Comparison of ENCODE assay signal across 1 cellular context in the genomic region with DNA sequence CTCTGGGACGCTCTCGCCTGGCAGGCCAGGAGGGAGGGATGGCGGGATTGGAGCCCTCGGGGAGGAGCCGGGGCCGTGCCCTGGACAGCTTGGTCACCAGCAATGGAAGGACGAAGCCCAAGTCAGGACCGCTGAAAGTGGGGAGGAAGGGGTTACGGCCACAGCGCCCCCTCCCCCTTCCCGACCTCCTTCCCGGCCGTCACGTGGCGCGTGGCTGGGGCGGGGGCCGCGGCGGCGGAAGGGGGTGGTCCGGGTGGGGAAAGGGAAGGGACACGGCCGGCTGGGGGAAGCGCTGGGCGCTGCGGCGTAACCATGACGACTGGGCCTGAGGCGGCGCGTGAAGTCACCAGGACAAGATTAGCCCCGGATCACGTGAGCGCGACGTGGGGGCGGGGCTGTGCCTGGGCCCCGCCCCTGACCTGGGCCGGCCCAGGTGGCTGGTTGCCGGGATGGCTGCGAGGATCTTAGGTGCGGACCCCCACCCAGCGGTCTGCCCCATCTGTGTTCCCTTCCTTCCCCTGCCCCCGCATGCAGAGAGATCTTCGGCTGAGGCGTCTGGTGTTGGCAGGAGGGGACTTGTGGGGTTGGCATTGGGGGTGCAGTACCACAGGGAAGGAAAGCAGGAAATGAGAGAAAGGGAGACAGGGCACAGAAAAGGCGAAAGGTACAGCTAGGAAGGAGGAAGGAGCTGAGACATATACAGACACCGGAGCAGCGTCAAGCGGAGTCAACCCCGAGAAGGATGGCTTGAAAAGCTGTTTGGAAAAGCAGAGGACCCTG.
A peak's percentile ranks its signal among the peaks of the same experiment; 100 is the strongest.
TF ChIP-seq lines count a peak whose summit lies in the region.

No MANE protein-coding gene starts in this region.

TF ChIP-seq in K562, 482 proteins besides CTCF, POLR2A, EP300 and RAD21 (continued from another document and continues in another):
- TF ChIP-seq, protein P1, sequence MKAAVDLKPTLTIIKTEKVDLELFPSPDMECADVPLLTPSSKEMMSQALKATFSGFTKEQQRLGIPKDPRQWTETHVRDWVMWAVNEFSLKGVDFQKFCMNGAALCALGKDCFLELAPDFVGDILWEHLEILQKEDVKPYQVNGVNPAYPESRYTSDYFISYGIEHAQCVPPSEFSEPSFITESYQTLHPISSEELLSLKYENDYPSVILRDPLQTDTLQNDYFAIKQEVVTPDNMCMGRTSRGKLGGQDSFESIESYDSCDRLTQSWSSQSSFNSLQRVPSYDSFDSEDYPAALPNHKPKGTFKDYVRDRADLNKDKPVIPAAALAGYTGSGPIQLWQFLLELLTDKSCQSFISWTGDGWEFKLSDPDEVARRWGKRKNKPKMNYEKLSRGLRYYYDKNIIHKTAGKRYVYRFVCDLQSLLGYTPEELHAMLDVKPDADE (conservative IDR thresholded peaks at IDR 0.05; ENCODE audit: control insufficient read depth, low read depth, low read length) = 0 out of 2 replicates have a peak, but pooled peaks have one; percentile 45
- TF ChIP-seq RAD51 (IDR thresholded peaks at IDR 0.05; ENCODE audit: borderline replicate concordance, low read depth) = peak; percentile 95
- peak; percentile 65; the same call in 1 of the 2 replicates for TF ChIP-seq CTBP1 (IDR thresholded peaks at IDR 0.05; ENCODE audit: borderline replicate concordance)
- TF ChIP-seq ZFX (CRISPR knock-in tag; IDR thresholded peaks at IDR 0.05) = peak; percentile 38; the same call in 1 of the 2 replicates
- no peak for TF ChIP-seq TARDBP (IDR thresholded peaks at IDR 0.05)
- TF ChIP-seq GABPB2 (CRISPR knock-in tag; conservative IDR thresholded peaks at IDR 0.05) = no peak
- peak; percentile 74 for TF ChIP-seq KDM5B (IDR thresholded peaks at IDR 0.05; ENCODE audit: insufficient replicate concordance, low read depth, low read length)
- 0 out of 2 replicates have a peak, but pooled peaks have one; percentile 46 for TF ChIP-seq NBN (IDR thresholded peaks at IDR 0.05; ENCODE audit: low read depth)
- TF ChIP-seq, protein P2, sequence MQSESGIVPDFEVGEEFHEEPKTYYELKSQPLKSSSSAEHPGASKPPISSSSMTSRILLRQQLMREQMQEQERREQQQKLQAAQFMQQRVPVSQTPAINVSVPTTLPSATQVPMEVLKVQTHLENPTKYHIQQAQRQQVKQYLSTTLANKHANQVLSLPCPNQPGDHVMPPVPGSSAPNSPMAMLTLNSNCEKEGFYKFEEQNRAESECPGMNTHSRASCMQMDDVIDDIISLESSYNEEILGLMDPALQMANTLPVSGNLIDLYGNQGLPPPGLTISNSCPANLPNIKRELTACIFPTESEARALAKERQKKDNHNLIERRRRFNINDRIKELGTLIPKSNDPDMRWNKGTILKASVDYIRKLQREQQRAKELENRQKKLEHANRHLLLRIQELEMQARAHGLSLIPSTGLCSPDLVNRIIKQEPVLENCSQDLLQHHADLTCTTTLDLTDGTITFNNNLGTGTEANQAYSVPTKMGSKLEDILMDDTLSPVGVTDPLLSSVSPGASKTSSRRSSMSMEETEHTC (IDR thresholded peaks at IDR 0.05) = peak; percentile 66; the same call in 1 of the 2 replicates
- TF ChIP-seq PHF8 (IDR thresholded peaks at IDR 0.05; ENCODE audit: borderline replicate concordance, low read length) = peak; percentile 67; the same call in 1 of the 2 replicates
- TF ChIP-seq, protein P3, sequence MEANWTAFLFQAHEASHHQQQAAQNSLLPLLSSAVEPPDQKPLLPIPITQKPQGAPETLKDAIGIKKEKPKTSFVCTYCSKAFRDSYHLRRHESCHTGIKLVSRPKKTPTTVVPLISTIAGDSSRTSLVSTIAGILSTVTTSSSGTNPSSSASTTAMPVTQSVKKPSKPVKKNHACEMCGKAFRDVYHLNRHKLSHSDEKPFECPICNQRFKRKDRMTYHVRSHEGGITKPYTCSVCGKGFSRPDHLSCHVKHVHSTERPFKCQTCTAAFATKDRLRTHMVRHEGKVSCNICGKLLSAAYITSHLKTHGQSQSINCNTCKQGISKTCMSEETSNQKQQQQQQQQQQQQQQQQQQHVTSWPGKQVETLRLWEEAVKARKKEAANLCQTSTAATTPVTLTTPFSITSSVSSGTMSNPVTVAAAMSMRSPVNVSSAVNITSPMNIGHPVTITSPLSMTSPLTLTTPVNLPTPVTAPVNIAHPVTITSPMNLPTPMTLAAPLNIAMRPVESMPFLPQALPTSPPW (CRISPR knock-in tag; IDR thresholded peaks at IDR 0.05) = peak; percentile 87
- peak in 1 of 3 experiments; percentile 41 for TF ChIP-seq YY1 (IDR thresholded peaks at IDR 0.05; ENCODE audit: borderline replicate concordance in 1 of 3, control insufficient read depth in 1 of 3, extremely low read depth in 1 of 3, insufficient read depth in 3 of 3, insufficient read length in 1 of 3, insufficient replicate concordance in 2 of 3, low read depth in 1 of 3, low read length in 2 of 3)
- TF ChIP-seq ZFP36 (IDR thresholded peaks at IDR 0.05; ENCODE audit: low read depth, low read length, partially characterized antibody) = no peak
- TF ChIP-seq GATA2 (CRISPR knock-in tag; IDR thresholded peaks at IDR 0.05) = no peak
- peak; percentile 33 for TF ChIP-seq TAF1 (IDR thresholded peaks at IDR 0.05; ENCODE audit: control insufficient read depth, extremely low read depth, insufficient read depth, low read length, severe bottlenecking)
- TF ChIP-seq, protein P4, sequence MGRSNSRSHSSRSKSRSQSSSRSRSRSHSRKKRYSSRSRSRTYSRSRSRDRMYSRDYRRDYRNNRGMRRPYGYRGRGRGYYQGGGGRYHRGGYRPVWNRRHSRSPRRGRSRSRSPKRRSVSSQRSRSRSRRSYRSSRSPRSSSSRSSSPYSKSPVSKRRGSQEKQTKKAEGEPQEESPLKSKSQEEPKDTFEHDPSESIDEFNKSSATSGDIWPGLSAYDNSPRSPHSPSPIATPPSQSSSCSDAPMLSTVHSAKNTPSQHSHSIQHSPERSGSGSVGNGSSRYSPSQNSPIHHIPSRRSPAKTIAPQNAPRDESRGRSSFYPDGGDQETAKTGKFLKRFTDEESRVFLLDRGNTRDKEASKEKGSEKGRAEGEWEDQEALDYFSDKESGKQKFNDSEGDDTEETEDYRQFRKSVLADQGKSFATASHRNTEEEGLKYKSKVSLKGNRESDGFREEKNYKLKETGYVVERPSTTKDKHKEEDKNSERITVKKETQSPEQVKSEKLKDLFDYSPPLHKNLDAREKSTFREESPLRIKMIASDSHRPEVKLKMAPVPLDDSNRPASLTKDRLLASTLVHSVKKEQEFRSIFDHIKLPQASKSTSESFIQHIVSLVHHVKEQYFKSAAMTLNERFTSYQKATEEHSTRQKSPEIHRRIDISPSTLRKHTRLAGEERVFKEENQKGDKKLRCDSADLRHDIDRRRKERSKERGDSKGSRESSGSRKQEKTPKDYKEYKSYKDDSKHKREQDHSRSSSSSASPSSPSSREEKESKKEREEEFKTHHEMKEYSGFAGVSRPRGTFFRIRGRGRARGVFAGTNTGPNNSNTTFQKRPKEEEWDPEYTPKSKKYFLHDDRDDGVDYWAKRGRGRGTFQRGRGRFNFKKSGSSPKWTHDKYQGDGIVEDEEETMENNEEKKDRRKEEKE (IDR thresholded peaks at IDR 0.05; ENCODE audit: borderline replicate concordance in 1 of 2, control insufficient read depth in 1 of 2, low read depth in 2 of 2, low read length in 1 of 2) = no peak
- peak; percentile 95 for TF ChIP-seq TOE1 (IDR thresholded peaks at IDR 0.05; ENCODE audit: borderline replicate concordance)
- TF ChIP-seq TOE1 (CRISPR knock-in tag; IDR thresholded peaks at IDR 0.05; ENCODE audit: borderline replicate concordance, low read depth) = no peak
- TF ChIP-seq GATAD2A (IDR thresholded peaks at IDR 0.05) = peak; percentile 70; the same call in 1 of the 2 replicates
- peak; percentile 74 for TF ChIP-seq HMGN3 (IDR thresholded peaks at IDR 0.05; ENCODE audit: borderline replicate concordance, extremely low read depth, insufficient read length, low read depth, low read length)
- no peak for TF ChIP-seq CBFB (CRISPR knock-in tag; IDR thresholded peaks at IDR 0.05)
- TF ChIP-seq RB1 (IDR thresholded peaks at IDR 0.05; ENCODE audit: low read depth) = peak; percentile 51; the same call in 1 of the 2 replicates
- peak; percentile 80 for TF ChIP-seq HDGF (IDR thresholded peaks at IDR 0.05)
- TF ChIP-seq TAL1 (IDR thresholded peaks at IDR 0.05) = no peak
- peak; percentile 54 for TF ChIP-seq EGR1 (conservative IDR thresholded peaks at IDR 0.05)
- 0 out of 2 replicates have a peak, but pooled peaks have one; percentile 44 for TF ChIP-seq MTA1 (IDR thresholded peaks at IDR 0.05; ENCODE audit: borderline replicate concordance)
- peak; percentile 65 for TF ChIP-seq SUPT5H (IDR thresholded peaks at IDR 0.05)
- no peak for TF ChIP-seq PHF21A (IDR thresholded peaks at IDR 0.05; ENCODE audit: borderline replicate concordance, low read depth)
- no peak for TF ChIP-seq DNMT1 (IDR thresholded peaks at IDR 0.05)
- peak; percentile 77 for TF ChIP-seq CXXC5 (CRISPR knock-in tag; IDR thresholded peaks at IDR 0.05)
- TF ChIP-seq, protein P5, sequence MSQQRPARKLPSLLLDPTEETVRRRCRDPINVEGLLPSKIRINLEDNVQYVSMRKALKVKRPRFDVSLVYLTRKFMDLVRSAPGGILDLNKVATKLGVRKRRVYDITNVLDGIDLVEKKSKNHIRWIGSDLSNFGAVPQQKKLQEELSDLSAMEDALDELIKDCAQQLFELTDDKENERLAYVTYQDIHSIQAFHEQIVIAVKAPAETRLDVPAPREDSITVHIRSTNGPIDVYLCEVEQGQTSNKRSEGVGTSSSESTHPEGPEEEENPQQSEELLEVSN (IDR thresholded peaks at IDR 0.05; ENCODE audit: borderline replicate concordance in 1 of 2, extremely low read depth in 1 of 2, insufficient read depth in 1 of 2, insufficient read length in 1 of 2, low read depth in 1 of 2, low read length in 1 of 2, poor library complexity in 1 of 2, severe bottlenecking in 1 of 2) = peak; percentile 44 to 47
- TF ChIP-seq ZBTB7A (IDR thresholded peaks at IDR 0.05; ENCODE audit: borderline replicate concordance, control insufficient read depth, low read depth, low read length) = peak; percentile 89; the same call in 1 of the 2 replicates
- TF ChIP-seq, protein P6, sequence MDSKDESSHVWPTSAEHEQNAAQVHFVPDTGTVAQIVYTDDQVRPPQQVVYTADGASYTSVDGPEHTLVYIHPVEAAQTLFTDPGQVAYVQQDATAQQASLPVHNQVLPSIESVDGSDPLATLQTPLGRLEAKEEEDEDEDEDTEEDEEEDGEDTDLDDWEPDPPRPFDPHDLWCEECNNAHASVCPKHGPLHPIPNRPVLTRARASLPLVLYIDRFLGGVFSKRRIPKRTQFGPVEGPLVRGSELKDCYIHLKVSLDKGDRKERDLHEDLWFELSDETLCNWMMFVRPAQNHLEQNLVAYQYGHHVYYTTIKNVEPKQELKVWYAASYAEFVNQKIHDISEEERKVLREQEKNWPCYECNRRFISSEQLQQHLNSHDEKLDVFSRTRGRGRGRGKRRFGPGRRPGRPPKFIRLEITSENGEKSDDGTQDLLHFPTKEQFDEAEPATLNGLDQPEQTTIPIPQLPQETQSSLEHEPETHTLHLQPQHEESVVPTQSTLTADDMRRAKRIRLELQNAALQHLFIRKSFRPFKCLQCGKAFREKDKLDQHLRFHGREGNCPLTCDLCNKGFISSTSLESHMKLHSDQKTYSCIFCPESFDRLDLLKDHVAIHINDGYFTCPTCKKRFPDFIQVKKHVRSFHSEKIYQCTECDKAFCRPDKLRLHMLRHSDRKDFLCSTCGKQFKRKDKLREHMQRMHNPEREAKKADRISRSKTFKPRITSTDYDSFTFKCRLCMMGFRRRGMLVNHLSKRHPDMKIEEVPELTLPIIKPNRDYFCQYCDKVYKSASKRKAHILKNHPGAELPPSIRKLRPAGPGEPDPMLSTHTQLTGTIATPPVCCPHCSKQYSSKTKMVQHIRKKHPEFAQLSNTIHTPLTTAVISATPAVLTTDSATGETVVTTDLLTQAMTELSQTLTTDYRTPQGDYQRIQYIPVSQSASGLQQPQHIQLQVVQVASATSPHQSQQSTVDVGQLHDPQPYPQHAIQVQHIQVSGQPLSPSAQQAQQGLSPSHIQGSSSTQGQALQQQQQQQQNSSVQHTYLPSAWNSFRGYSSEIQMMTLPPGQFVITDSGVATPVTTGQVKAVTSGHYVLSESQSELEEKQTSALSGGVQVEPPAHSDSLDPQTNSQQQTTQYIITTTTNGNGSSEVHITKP (IDR thresholded peaks at IDR 0.05; ENCODE audit: partially characterized antibody) = peak; percentile 4
- peak; percentile 52; the same call in 1 of the 2 replicates for TF ChIP-seq ZEB2 (IDR thresholded peaks at IDR 0.05)
- TF ChIP-seq, protein P7, sequence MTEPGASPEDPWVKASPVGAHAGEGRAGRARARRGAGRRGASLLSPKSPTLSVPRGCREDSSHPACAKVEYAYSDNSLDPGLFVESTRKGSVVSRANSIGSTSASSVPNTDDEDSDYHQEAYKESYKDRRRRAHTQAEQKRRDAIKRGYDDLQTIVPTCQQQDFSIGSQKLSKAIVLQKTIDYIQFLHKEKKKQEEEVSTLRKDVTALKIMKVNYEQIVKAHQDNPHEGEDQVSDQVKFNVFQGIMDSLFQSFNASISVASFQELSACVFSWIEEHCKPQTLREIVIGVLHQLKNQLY (CRISPR knock-in tag; conservative IDR thresholded peaks at IDR 0.05) = no peak
- TF ChIP-seq NCOA2 (IDR thresholded peaks at IDR 0.05; ENCODE audit: partially characterized antibody in 2 of 2) = no peak
- TF ChIP-seq, protein P8, sequence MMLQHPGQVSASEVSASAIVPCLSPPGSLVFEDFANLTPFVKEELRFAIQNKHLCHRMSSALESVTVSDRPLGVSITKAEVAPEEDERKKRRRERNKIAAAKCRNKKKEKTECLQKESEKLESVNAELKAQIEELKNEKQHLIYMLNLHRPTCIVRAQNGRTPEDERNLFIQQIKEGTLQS (IDR thresholded peaks at IDR 0.05) = peak; percentile 72
- TF ChIP-seq, protein P8 (CRISPR knock-in tag; conservative IDR thresholded peaks at IDR 0.05) = no peak
- TF ChIP-seq, protein P9, sequence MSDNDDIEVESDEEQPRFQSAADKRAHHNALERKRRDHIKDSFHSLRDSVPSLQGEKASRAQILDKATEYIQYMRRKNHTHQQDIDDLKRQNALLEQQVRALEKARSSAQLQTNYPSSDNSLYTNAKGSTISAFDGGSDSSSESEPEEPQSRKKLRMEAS (CRISPR knock-in tag; IDR thresholded peaks at IDR 0.05) = peak; percentile 7; the same call in 1 of the 2 replicates
- TF ChIP-seq NFYB (IDR thresholded peaks at IDR 0.05; ENCODE audit: extremely low read depth, insufficient read length) = no peak
- TF ChIP-seq MYC (IDR thresholded peaks at IDR 0.05; ENCODE audit: low read depth, low read length) = peak; percentile 46
- TF ChIP-seq MYC (CRISPR knock-in tag; IDR thresholded peaks at IDR 0.05; ENCODE audit: borderline replicate concordance, low read depth) = no peak
- TF ChIP-seq FOXJ2 (tag; IDR thresholded peaks at IDR 0.05) = peak; percentile 78
- TF ChIP-seq MXI1 (IDR thresholded peaks at IDR 0.05; ENCODE audit: low read depth, low read length) = peak; percentile 91
- no peak for TF ChIP-seq MTA2 (IDR thresholded peaks at IDR 0.05; ENCODE audit: low read depth)
- TF ChIP-seq ARID2 (IDR thresholded peaks at IDR 0.05) = 0 out of 2 replicates have a peak, but pooled peaks have one; percentile 32
- TF ChIP-seq ZNF431 (CRISPR knock-in tag; IDR thresholded peaks at IDR 0.05) = no peak
- peak; percentile 50 for TF ChIP-seq TBP (optimal IDR thresholded peaks at IDR 0.05; ENCODE audit: low read depth, low read length)
- peak in 1 of 2 experiments; percentile 91; a peak in 2 of 4 replicates for TF ChIP-seq SIN3A (IDR thresholded peaks at IDR 0.05; ENCODE audit: borderline replicate concordance in 2 of 2, control insufficient read depth in 1 of 2, low read depth in 2 of 2, low read length in 2 of 2)
